1 cellular context compared by ENCODE assay signal in the genomic region with DNA sequence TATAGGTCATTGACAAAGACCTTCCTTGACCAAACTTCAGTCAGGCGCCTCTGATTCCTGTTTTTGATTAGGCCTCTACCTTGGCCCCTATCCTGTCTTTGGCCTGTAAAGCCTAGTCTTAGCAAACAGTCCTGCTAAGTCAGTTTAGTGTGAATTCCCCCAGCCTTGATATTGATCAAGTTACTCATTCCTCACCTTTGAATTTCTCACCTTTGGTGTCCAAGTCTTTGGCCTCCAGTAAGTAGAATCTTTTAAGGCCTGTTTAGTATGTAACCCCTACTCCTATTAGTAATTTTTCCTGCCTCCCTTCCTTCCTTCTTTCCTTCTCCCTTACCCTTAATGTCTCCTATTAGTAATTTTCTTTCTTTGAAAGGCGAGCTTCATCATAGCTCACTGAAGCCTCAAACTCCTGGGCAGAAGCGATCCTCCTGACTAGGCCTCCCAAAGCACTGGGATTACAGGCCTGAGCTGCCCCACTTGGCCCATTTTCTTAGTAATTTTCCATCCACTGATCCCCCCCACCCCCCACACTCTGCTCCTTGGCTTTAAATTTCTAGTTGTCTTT.
A peak's percentile ranks its signal among the peaks of the same experiment; 100 is the strongest.
TF ChIP-seq lines count a peak whose summit lies in the region.

No MANE protein-coding gene starts in this region.

TF ChIP-seq in K562, 482 proteins besides CTCF, POLR2A, EP300 and RAD21 (continued from another document and continues in another):
- TF ChIP-seq ZFP30 (CRISPR knock-in tag; IDR thresholded peaks at IDR 0.05; ENCODE audit: borderline replicate concordance) (no peak), ZNF140 (CRISPR knock-in tag; IDR thresholded peaks at IDR 0.05) (no peak), DPF2 (IDR thresholded peaks at IDR 0.05) (no peak), ZNF12 (CRISPR knock-in tag; IDR thresholded peaks at IDR 0.05) (no peak), BHLHE40 (IDR thresholded peaks at IDR 0.05; ENCODE audit: low read length) (no peak), HMGN3 (IDR thresholded peaks at IDR 0.05; ENCODE audit: borderline replicate concordance, extremely low read depth, insufficient read length, low read depth, low read length) (no peak), SAP30 (IDR thresholded peaks at IDR 0.05; ENCODE audit: borderline replicate concordance, insufficient read depth, low read depth, low read length, poor library complexity, severe bottlenecking) (no peak), TAF9B (IDR thresholded peaks at IDR 0.05; ENCODE audit: partially characterized antibody) (no peak), TCF3 (CRISPR knock-in tag; IDR thresholded peaks at IDR 0.05) (no peak), KLF6 (CRISPR knock-in tag; IDR thresholded peaks at IDR 0.05; ENCODE audit: borderline replicate concordance) (no peak), FUS (optimal IDR thresholded peaks at IDR 0.05; ENCODE audit: low read depth, low read length) (no peak), HOXB6 (CRISPR knock-in tag; IDR thresholded peaks at IDR 0.05; ENCODE audit: borderline replicate concordance) (no peak), SIN3A (IDR thresholded peaks at IDR 0.05; ENCODE audit: borderline replicate concordance in 2 of 2, control insufficient read depth in 1 of 2, low read depth in 2 of 2, low read length in 2 of 2) (no peak), ZNF583 (CRISPR knock-in tag; IDR thresholded peaks at IDR 0.05) (0 out of 2 replicates have a peak, but pooled peaks have one; percentile 62), ZNF224 (CRISPR knock-in tag; IDR thresholded peaks at IDR 0.05) (no peak), ZNF436 (CRISPR knock-in tag; IDR thresholded peaks at IDR 0.05) (no peak), ZNF717 (CRISPR knock-in tag; IDR thresholded peaks at IDR 0.05) (no peak), RNF2 (IDR thresholded peaks at IDR 0.05) (no peak), ASH1L (IDR thresholded peaks at IDR 0.05; ENCODE audit: borderline replicate concordance, low read depth, partially characterized antibody) (peak; percentile 7), ZNF253 (CRISPR knock-in tag; conservative IDR thresholded peaks at IDR 0.05) (no peak), MAFF (IDR thresholded peaks at IDR 0.05; ENCODE audit: low read length) (no peak), C11orf30 (IDR thresholded peaks at IDR 0.05; ENCODE audit: low read depth) (no peak), POU5F1 (IDR thresholded peaks at IDR 0.05; ENCODE audit: borderline replicate concordance, low read depth, low read length, partially characterized antibody) (no peak), ZNF232 (CRISPR knock-in tag; IDR thresholded peaks at IDR 0.05) (no peak), ZNF780A (CRISPR knock-in tag; IDR thresholded peaks at IDR 0.05) (no peak), NFIC (IDR thresholded peaks at IDR 0.05) (0 out of 2 replicates have a peak, but pooled peaks have one; percentile 17), DMBX1 (CRISPR knock-in tag; IDR thresholded peaks at IDR 0.05; ENCODE audit: borderline replicate concordance) (no peak; the same call in 1 of the 2 replicates), CSDE1 (IDR thresholded peaks at IDR 0.05) (0 out of 4 replicates have a peak, but pooled peaks of 1 of the 2 experiments have one; percentile 27), HDAC3 (IDR thresholded peaks at IDR 0.05; ENCODE audit: borderline replicate concordance, partially characterized antibody) (peak; percentile 34), SLC30A9 (CRISPR knock-in tag; IDR thresholded peaks at IDR 0.05) (no peak), BRD4 (IDR thresholded peaks at IDR 0.05) (peak; percentile 72), NCOA6 (IDR thresholded peaks at IDR 0.05) (no peak), SMAD3 (CRISPR knock-in tag; conservative IDR thresholded peaks at IDR 0.05) (no peak), ZNF121 (CRISPR knock-in tag; conservative IDR thresholded peaks at IDR 0.05) (no peak), RBM17 (IDR thresholded peaks at IDR 0.05; ENCODE audit: borderline replicate concordance, low read depth, low read length) (no peak), MED1 (CRISPR knock-in tag; IDR thresholded peaks at IDR 0.05; ENCODE audit: borderline replicate concordance) (no peak)
- TF ChIP-seq, protein P1, sequence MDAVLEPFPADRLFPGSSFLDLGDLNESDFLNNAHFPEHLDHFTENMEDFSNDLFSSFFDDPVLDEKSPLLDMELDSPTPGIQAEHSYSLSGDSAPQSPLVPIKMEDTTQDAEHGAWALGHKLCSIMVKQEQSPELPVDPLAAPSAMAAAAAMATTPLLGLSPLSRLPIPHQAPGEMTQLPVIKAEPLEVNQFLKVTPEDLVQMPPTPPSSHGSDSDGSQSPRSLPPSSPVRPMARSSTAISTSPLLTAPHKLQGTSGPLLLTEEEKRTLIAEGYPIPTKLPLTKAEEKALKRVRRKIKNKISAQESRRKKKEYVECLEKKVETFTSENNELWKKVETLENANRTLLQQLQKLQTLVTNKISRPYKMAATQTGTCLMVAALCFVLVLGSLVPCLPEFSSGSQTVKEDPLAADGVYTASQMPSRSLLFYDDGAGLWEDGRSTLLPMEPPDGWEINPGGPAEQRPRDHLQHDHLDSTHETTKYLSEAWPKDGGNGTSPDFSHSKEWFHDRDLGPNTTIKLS (IDR thresholded peaks at IDR 0.05; ENCODE audit: borderline replicate concordance, low read depth): no peak
- TF ChIP-seq, protein P2, sequence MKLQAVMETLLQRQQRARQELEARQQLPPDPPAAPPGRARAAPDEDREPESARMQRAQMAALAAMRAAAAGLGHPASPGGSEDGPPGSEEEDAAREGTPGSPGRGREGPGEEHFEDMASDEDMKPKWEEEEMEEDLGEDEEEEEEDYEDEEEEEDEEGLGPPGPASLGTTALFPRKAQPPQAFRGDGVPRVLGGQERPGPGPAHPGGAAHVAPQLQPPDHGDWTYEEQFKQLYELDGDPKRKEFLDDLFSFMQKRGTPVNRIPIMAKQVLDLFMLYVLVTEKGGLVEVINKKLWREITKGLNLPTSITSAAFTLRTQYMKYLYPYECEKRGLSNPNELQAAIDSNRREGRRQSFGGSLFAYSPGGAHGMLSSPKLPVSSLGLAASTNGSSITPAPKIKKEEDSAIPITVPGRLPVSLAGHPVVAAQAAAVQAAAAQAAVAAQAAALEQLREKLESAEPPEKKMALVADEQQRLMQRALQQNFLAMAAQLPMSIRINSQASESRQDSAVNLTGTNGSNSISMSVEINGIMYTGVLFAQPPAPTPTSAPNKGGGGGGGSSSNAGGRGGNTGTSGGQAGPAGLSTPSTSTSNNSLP (IDR thresholded peaks at IDR 0.05; ENCODE audit: borderline replicate concordance, low read depth, low read length): no peak
- TF ChIP-seq, protein P3, sequence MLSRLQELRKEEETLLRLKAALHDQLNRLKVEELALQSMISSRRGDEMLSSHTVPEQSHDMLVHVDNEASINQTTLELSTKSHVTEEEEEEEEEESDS (CRISPR knock-in tag; IDR thresholded peaks at IDR 0.05): no peak
- TF ChIP-seq, protein P4, sequence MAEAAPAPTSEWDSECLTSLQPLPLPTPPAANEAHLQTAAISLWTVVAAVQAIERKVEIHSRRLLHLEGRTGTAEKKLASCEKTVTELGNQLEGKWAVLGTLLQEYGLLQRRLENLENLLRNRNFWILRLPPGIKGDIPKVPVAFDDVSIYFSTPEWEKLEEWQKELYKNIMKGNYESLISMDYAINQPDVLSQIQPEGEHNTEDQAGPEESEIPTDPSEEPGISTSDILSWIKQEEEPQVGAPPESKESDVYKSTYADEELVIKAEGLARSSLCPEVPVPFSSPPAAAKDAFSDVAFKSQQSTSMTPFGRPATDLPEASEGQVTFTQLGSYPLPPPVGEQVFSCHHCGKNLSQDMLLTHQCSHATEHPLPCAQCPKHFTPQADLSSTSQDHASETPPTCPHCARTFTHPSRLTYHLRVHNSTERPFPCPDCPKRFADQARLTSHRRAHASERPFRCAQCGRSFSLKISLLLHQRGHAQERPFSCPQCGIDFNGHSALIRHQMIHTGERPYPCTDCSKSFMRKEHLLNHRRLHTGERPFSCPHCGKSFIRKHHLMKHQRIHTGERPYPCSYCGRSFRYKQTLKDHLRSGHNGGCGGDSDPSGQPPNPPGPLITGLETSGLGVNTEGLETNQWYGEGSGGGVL (CRISPR knock-in tag; IDR thresholded peaks at IDR 0.05): no peak
- TF ChIP-seq, protein P5, sequence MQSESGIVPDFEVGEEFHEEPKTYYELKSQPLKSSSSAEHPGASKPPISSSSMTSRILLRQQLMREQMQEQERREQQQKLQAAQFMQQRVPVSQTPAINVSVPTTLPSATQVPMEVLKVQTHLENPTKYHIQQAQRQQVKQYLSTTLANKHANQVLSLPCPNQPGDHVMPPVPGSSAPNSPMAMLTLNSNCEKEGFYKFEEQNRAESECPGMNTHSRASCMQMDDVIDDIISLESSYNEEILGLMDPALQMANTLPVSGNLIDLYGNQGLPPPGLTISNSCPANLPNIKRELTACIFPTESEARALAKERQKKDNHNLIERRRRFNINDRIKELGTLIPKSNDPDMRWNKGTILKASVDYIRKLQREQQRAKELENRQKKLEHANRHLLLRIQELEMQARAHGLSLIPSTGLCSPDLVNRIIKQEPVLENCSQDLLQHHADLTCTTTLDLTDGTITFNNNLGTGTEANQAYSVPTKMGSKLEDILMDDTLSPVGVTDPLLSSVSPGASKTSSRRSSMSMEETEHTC (IDR thresholded peaks at IDR 0.05): no peak
- TF ChIP-seq, protein P6, sequence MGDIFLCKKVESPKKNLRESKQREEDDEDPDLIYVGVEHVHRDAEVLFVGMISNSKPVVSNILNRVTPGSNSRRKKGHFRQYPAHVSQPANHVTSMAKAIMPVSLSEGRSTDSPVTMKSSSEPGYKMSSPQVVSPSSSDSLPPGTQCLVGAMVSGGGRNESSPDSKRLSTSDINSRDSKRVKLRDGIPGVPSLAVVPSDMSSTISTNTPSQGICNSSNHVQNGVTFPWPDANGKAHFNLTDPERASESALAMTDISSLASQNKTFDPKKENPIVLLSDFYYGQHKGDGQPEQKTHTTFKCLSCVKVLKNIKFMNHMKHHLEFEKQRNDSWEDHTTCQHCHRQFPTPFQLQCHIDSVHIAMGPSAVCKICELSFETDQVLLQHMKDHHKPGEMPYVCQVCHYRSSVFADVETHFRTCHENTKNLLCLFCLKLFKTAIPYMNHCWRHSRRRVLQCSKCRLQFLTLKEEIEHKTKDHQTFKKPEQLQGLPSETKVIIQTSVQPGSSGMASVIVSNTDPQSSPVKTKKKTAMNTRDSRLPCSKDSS (IDR thresholded peaks at IDR 0.05; ENCODE audit: low read depth, partially characterized antibody): no peak
- TF ChIP-seq, protein P7, sequence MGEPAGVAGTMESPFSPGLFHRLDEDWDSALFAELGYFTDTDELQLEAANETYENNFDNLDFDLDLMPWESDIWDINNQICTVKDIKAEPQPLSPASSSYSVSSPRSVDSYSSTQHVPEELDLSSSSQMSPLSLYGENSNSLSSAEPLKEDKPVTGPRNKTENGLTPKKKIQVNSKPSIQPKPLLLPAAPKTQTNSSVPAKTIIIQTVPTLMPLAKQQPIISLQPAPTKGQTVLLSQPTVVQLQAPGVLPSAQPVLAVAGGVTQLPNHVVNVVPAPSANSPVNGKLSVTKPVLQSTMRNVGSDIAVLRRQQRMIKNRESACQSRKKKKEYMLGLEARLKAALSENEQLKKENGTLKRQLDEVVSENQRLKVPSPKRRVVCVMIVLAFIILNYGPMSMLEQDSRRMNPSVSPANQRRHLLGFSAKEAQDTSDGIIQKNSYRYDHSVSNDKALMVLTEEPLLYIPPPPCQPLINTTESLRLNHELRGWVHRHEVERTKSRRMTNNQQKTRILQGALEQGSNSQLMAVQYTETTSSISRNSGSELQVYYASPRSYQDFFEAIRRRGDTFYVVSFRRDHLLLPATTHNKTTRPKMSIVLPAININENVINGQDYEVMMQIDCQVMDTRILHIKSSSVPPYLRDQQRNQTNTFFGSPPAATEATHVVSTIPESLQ (CRISPR knock-in tag; IDR thresholded peaks at IDR 0.05): no peak
- TF ChIP-seq, protein P8, sequence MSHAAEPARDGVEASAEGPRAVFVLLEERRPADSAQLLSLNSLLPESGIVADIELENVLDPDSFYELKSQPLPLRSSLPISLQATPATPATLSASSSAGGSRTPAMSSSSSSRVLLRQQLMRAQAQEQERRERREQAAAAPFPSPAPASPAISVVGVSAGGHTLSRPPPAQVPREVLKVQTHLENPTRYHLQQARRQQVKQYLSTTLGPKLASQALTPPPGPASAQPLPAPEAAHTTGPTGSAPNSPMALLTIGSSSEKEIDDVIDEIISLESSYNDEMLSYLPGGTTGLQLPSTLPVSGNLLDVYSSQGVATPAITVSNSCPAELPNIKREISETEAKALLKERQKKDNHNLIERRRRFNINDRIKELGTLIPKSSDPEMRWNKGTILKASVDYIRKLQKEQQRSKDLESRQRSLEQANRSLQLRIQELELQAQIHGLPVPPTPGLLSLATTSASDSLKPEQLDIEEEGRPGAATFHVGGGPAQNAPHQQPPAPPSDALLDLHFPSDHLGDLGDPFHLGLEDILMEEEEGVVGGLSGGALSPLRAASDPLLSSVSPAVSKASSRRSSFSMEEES (CRISPR knock-in tag; IDR thresholded peaks at IDR 0.05): no peak
- TF ChIP-seq, protein P9, sequence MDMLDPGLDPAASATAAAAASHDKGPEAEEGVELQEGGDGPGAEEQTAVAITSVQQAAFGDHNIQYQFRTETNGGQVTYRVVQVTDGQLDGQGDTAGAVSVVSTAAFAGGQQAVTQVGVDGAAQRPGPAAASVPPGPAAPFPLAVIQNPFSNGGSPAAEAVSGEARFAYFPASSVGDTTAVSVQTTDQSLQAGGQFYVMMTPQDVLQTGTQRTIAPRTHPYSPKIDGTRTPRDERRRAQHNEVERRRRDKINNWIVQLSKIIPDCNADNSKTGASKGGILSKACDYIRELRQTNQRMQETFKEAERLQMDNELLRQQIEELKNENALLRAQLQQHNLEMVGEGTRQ (CRISPR knock-in tag; IDR thresholded peaks at IDR 0.05): no peak
- TF ChIP-seq, protein P10, sequence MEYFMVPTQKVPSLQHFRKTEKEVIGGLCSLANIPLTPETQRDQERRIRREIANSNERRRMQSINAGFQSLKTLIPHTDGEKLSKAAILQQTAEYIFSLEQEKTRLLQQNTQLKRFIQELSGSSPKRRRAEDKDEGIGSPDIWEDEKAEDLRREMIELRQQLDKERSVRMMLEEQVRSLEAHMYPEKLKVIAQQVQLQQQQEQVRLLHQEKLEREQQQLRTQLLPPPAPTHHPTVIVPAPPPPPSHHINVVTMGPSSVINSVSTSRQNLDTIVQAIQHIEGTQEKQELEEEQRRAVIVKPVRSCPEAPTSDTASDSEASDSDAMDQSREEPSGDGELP (CRISPR knock-in tag; IDR thresholded peaks at IDR 0.05; ENCODE audit: borderline replicate concordance): no peak
- TF ChIP-seq, protein P11, sequence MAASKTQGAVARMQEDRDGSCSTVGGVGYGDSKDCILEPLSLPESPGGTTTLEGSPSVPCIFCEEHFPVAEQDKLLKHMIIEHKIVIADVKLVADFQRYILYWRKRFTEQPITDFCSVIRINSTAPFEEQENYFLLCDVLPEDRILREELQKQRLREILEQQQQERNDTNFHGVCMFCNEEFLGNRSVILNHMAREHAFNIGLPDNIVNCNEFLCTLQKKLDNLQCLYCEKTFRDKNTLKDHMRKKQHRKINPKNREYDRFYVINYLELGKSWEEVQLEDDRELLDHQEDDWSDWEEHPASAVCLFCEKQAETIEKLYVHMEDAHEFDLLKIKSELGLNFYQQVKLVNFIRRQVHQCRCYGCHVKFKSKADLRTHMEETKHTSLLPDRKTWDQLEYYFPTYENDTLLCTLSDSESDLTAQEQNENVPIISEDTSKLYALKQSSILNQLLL (CRISPR knock-in tag; IDR thresholded peaks at IDR 0.05; ENCODE audit: borderline replicate concordance): no peak
- TF ChIP-seq, protein P12, sequence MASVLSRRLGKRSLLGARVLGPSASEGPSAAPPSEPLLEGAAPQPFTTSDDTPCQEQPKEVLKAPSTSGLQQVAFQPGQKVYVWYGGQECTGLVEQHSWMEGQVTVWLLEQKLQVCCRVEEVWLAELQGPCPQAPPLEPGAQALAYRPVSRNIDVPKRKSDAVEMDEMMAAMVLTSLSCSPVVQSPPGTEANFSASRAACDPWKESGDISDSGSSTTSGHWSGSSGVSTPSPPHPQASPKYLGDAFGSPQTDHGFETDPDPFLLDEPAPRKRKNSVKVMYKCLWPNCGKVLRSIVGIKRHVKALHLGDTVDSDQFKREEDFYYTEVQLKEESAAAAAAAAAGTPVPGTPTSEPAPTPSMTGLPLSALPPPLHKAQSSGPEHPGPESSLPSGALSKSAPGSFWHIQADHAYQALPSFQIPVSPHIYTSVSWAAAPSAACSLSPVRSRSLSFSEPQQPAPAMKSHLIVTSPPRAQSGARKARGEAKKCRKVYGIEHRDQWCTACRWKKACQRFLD (CRISPR knock-in tag; IDR thresholded peaks at IDR 0.05): peak; percentile 40; the same call in 1 of the 2 replicates
